In the genomic region with DNA sequence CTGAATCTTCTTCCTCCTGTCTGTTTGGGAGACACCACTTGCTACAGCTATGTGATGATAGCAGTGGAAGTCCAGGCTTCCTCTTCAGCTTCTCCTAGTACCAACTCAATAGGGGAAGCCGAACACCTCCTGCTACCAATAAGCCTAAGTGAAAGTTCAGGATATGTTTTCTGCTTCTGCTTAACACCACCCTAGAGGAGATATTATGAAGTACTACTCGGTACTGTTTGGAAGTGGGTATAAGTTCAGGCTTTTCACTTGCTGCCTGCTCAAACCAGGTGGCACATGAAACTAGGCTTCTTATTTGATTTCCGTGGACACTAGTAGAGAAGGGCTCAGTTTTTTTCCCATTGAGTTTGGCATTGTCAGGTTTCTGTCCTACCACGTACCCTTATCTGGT, we compare ENCODE assay signal across 32 cellular contexts.
"Had no signal": no experiment of that assay in that cellular context is flagged by ENCODE, and none has a peak within 500 bp of the region (broad histone marks: within the 10 kb centered on the region; RNA-seq: fewer than 3 reads in every experiment).

No MANE protein-coding gene starts in this region.

- H3K4me1 ChIP-seq: colonic mucosa, left lung, lower lobe of right lung, prostate gland had no signal

- H3K27ac Mint-ChIP-seq: activated naive CD4-positive, alpha-beta T cell treated with anti-CD3 and anti-CD28 coated beads, Interleukin-2, amount 10 ng/mL, durations not matched to agents 7 days and 5 days; activated T-helper 1 cell treated with anti-CD3 and anti-CD28 coated beads, Interleukin-12 subunit alpha, Interleukin-12 subunit beta, Interleukin-2, Interleukin-4 antibody, amounts not matched to agents 30 ng/mL and 10 ng/mL and 1 ng/mL, durations not matched to agents 14 hours and 24 hours and 36 hours; stimulated activated effector memory CD8-positive, alpha-beta T cell treated with anti-CD3 and anti-CD28 coated beads, Interleukin-12 subunit alpha, Interleukin-12 subunit beta, amount 100 ng/mL, for 72 hours; T-helper 2 cell treated with Interferon-gamma antibody and Interleukin-4, amounts not matched to agents 5 μg/mL and 100 μg/mL, for 36 hours had no signal

- H3K4me3 ChIP-seq: colonic mucosa, left lung, lower lobe of right lung, pancreas, prostate gland, sigmoid colon, upper lobe of right lung had no signal

- H3K4me3 Mint-ChIP-seq: activated naive CD4-positive, alpha-beta T cell treated with anti-CD3 and anti-CD28 coated beads, Interleukin-2, amount 10 ng/mL, durations not matched to agents 7 days and 5 days; activated T-helper 1 cell treated with anti-CD3 and anti-CD28 coated beads, Interleukin-12 subunit alpha, Interleukin-12 subunit beta, Interleukin-2, Interleukin-4 antibody, amounts not matched to agents 30 ng/mL and 10 ng/mL and 1 ng/mL, durations not matched to agents 14 hours and 24 hours and 36 hours; neural crest cell; stimulated activated effector memory CD8-positive, alpha-beta T cell treated with anti-CD3 and anti-CD28 coated beads, Interleukin-12 subunit alpha, Interleukin-12 subunit beta, amount 100 ng/mL, for 72 hours; stimulated activated naive CD8-positive, alpha-beta T cell treated with anti-CD3 and anti-CD28 coated beads, Interleukin-15, amount 100 ng/mL, for 72 hours; T-helper 2 cell treated with Interferon-gamma antibody and Interleukin-4, amounts not matched to agents 5 μg/mL and 100 μg/mL, for 36 hours had no signal

- DNase-seq: activated CD4-positive, alpha-beta T cell treated with anti-CD3 and anti-CD28 coated beads for 48 hours; activated CD4-positive, alpha-beta T cell treated with anti-CD3 and anti-CD28 coated beads, Interleukin-2, amount 50 U/mL, for 48 hours; activated CD8-positive, alpha-beta memory T cell treated with anti-CD3 and anti-CD28 coated beads for 24 hours; activated CD8-positive, alpha-beta memory T cell treated with anti-CD3 and anti-CD28 coated beads, Interleukin-2, amount 50 U/mL, for 4 hours; activated effector memory CD4-positive, alpha-beta T cell treated with anti-CD3 and anti-CD28 coated beads, Interleukin-2, amount 50 U/mL, for 16 hours; activated naive CD4-positive, alpha-beta T cell treated with anti-CD3 and anti-CD28 coated beads, Interleukin-2, amount 10 ng/mL, durations not matched to agents 7 days and 5 days; activated T-cell treated with anti-CD3 and anti-CD28 coated beads, Interleukin-2, amount 50 U/mL, for 1 hour; anterior cingulate cortex; colonic mucosa; effector CD8-positive, alpha-beta T cell; left lung; lower lobe of right lung; mesenchymal stem cell; naive thymus-derived CD8-positive, alpha-beta T cell; nucleus accumbens; pancreas; retina; sigmoid colon; small intestine; stimulated activated CD4-positive, alpha-beta T cell treated with anti-CD3 and anti-CD28 coated beads, Interleukin-4, amount 100 ng/mL, for 24 hours; stimulated activated naive CD8-positive, alpha-beta T cell treated with anti-CD3 and anti-CD28 coated beads, Interleukin-15, amount 100 ng/mL, for 72 hours; substantia nigra; upper lobe of right lung had no signal

- ATAC-seq: activated CD4-positive, CD25-positive, alpha-beta regulatory T cell treated with anti-CD3 and anti-CD28 coated beads, Interleukin-2, amount 50 U/mL, for 24 hours; left lung; lower lobe of right lung; naive thymus-derived CD8-positive, alpha-beta T cell; pancreas; stimulated activated effector memory CD8-positive, alpha-beta T cell treated with anti-CD3 and anti-CD28 coated beads, Interleukin-12 subunit alpha, Interleukin-12 subunit beta, amount 100 ng/mL, for 72 hours; stimulated activated naive CD8-positive, alpha-beta T cell treated with anti-CD3 and anti-CD28 coated beads, Interleukin-15, amount 100 ng/mL, for 72 hours; upper lobe of right lung had no signal

- H3K27me3 Mint-ChIP-seq: activated naive CD4-positive, alpha-beta T cell treated with anti-CD3 and anti-CD28 coated beads, Interleukin-2, amount 10 ng/mL, durations not matched to agents 7 days and 5 days; naive thymus-derived CD8-positive, alpha-beta T cell; stimulated activated naive CD8-positive, alpha-beta T cell treated with anti-CD3 and anti-CD28 coated beads, Interleukin-15, amount 100 ng/mL, for 72 hours had no signal

- H3K36me3 ChIP-seq: colonic mucosa, left lung, lower lobe of right lung, pancreas, prostate gland, sigmoid colon, upper lobe of right lung had no signal

- FAIRE-seq: frontal cortex, islet of Langerhans, small intestine had no signal

- H3K9me3 ChIP-seq: colonic mucosa, left lung, lower lobe of right lung, pancreas, prostate gland, sigmoid colon, upper lobe of right lung had no signal

- H3K27me3 ChIP-seq: colonic mucosa, left lung, pancreas, sigmoid colon, upper lobe of right lung had no signal

- H3K27ac ChIP-seq: colonic mucosa, left lung, lower lobe of right lung, pancreas, prostate gland, sigmoid colon, upper lobe of right lung, VCaP had no signal

- H3K4me1 Mint-ChIP-seq: neural crest cell had no signal

- H3K9me3 Mint-ChIP-seq: neural crest cell; stimulated activated effector memory CD8-positive, alpha-beta T cell treated with anti-CD3 and anti-CD28 coated beads, Interleukin-12 subunit alpha, Interleukin-12 subunit beta, amount 100 ng/mL, for 72 hours; stimulated activated naive CD8-positive, alpha-beta T cell treated with anti-CD3 and anti-CD28 coated beads, Interleukin-15, amount 100 ng/mL, for 72 hours had no signal

- H3K36me3 Mint-ChIP-seq: stimulated activated effector memory CD8-positive, alpha-beta T cell treated with anti-CD3 and anti-CD28 coated beads, Interleukin-12 subunit alpha, Interleukin-12 subunit beta, amount 100 ng/mL, for 72 hours had no signal
